17 cellular contexts compared by ENCODE assay signal in the genomic region with DNA sequence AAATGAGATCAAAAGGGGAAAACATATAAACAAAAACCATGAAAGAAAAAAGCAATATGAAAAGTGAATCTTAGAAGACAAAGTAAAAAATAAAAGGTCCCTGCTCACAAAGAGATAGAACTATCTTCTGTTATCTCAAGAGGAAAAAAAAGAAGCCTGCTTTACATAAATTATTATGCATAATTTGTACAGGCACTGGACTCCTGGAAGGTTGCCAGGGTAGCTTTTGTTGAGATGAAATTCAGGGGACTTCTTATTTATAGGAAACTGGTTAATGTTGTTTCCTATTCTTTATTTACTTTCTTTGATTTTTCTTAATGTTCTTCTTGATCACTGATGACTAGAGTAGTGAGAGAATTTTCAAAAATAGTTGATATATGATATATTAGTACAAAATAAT.
DNase-seq lines count a peak whose midpoint lies in the region; ATAC-seq lines count a peak whose summit lies in the region.
"Had no signal": no experiment of that assay in that cellular context is flagged by ENCODE, and none has a peak within 500 bp of the region (broad histone marks: within the 10 kb centered on the region; RNA-seq: fewer than 3 reads in every experiment).

No MANE protein-coding gene starts in this region.

- DNase-seq in activated naive CD4-positive, alpha-beta T cell treated with anti-CD3 and anti-CD28 coated beads, Interleukin-2, amount 10 ng/mL, durations not matched to agents 7 days and 5 days: no peak
- no peak for DNase-seq in activated naive CD4-positive, alpha-beta T cell treated with Interleukin-2 at 50 U/mL for 16 hours
- peak; percentile 73 for DNase-seq in NCI-H1105 treated with DMSO at 0.1 percent for 48 hours (lab: John Stamatoyannopoulos, UW)
- peak; percentile 88 for DNase-seq in NCI-H526 treated with DMSO at 0.1 percent for 48 hours (lab: John Stamatoyannopoulos, UW)
- DNase-seq in A172 (ENCODE audit: low spot score): no peak
- no peak for DNase-seq in HuH-7 (ENCODE audit: low spot score)
- no peak for DNase-seq in aorta
- DNase-seq: CD8-positive, alpha-beta memory T cell; DMS153; KG1; NCI-H1092; NCI-H2029; NK-92 treated with Interleukin-12 subunit alpha and Interleukin-12 subunit beta, amount 100 ng/mL, for 24 hours; RPMI8226; SIG-M5; T-helper 17 cell had no signal

- H3K27me3 Mint-ChIP-seq in activated naive CD4-positive, alpha-beta T cell treated with anti-CD3 and anti-CD28 coated beads, Interleukin-2, amount 10 ng/mL, durations not matched to agents 7 days and 5 days: peaks cover 4% of the 10 kb centered on the region
- H3K27me3 Mint-ChIP-seq: CD8-positive, alpha-beta memory T cell had no signal

- H3K27ac ChIP-seq in aorta (ENCODE audit: low read depth in 1 of 2, low read length in 2 of 2): no peak overlapping the region
- H3K27ac ChIP-seq: BLaER1 treated with 17β-estradiol and CSF1 and Interleukin-3, amounts not matched to agents 10 nM and 100 nM had no signal

- peak overlapping the region; percentile 21 for H3K27ac Mint-ChIP-seq in activated naive CD4-positive, alpha-beta T cell treated with anti-CD3 and anti-CD28 coated beads, Interleukin-2, amount 10 ng/mL, durations not matched to agents 7 days and 5 days
- H3K27ac Mint-ChIP-seq: CD8-positive, alpha-beta memory T cell; T-helper 17 cell had no signal

- no peaks in the 10 kb centered on the region for H3K9me3 ChIP-seq in aorta (ENCODE audit: control insufficient read depth, low read length)
- H3K9me3 ChIP-seq: BLaER1 treated with 17β-estradiol and CSF1 and Interleukin-3, amounts not matched to agents 10 nM and 100 nM had no signal

- H3K9me3 Mint-ChIP-seq in activated naive CD4-positive, alpha-beta T cell treated with anti-CD3 and anti-CD28 coated beads, Interleukin-2, amount 10 ng/mL, durations not matched to agents 7 days and 5 days: no peaks in the 10 kb centered on the region
- H3K9me3 Mint-ChIP-seq: CD8-positive, alpha-beta memory T cell had no signal

- ATAC-seq in aorta (ENCODE audit: low FRiP score): no peak
- ATAC-seq: T-helper 17 cell had no signal

- H3K36me3 Mint-ChIP-seq in activated naive CD4-positive, alpha-beta T cell treated with anti-CD3 and anti-CD28 coated beads, Interleukin-2, amount 10 ng/mL, durations not matched to agents 7 days and 5 days: no peaks in the 10 kb centered on the region
- H3K36me3 Mint-ChIP-seq: CD8-positive, alpha-beta memory T cell had no signal

- no peak overlapping the region for H3K4me3 ChIP-seq in aorta (ENCODE audit: low read length in 2 of 2)
- H3K4me3 ChIP-seq: BLaER1 treated with 17β-estradiol and CSF1 and Interleukin-3, amounts not matched to agents 10 nM and 100 nM had no signal

- CTCF ChIA-PET in activated naive CD4-positive, alpha-beta T cell treated with anti-CD3 and anti-CD28 coated beads, Interleukin-2, amount 10 ng/mL, durations not matched to agents 7 days and 5 days (lab: Charles Lee): no interaction called here

- H3K4me1 ChIP-seq in aorta (ENCODE audit: control insufficient read depth in 1 of 2, insufficient read depth in 2 of 2, low read length in 2 of 2): no peaks in the 10 kb centered on the region

- intact Hi-C loops in aorta (cut with DNase I): no loop called here

- H3K4me1 Mint-ChIP-seq in activated naive CD4-positive, alpha-beta T cell treated with anti-CD3 and anti-CD28 coated beads, Interleukin-2, amount 10 ng/mL, durations not matched to agents 7 days and 5 days: no peaks in the 10 kb centered on the region
- H3K4me1 Mint-ChIP-seq: CD8-positive, alpha-beta memory T cell had no signal

- no peak overlapping the region for H3K4me3 Mint-ChIP-seq in activated naive CD4-positive, alpha-beta T cell treated with anti-CD3 and anti-CD28 coated beads, Interleukin-2, amount 10 ng/mL, durations not matched to agents 7 days and 5 days
- H3K4me3 Mint-ChIP-seq: CD8-positive, alpha-beta memory T cell; T-helper 17 cell had no signal

- no peaks in the 10 kb centered on the region for H3K36me3 ChIP-seq in aorta (ENCODE audit: control insufficient read depth in 1 of 2, insufficient read depth in 2 of 2, low read length in 1 of 2)
- H3K36me3 ChIP-seq: BLaER1 treated with 17β-estradiol and CSF1 and Interleukin-3, amounts not matched to agents 10 nM and 100 nM had no signal

- no peaks in the 10 kb centered on the region for H3K27me3 ChIP-seq in aorta (ENCODE audit: control insufficient read depth in 1 of 2, insufficient read depth in 2 of 2, low read length in 1 of 2)
- H3K27me3 ChIP-seq: BLaER1 treated with 17β-estradiol and CSF1 and Interleukin-3, amounts not matched to agents 10 nM and 100 nM had no signal

Comparison
In these comparisons a context has a peak if more than half of its experiments do, and no peak if none do; other contexts are left out.
1. DNase-seq: peak in NCI-H1105 treated with DMSO at 0.1 percent for 48 hours (single experiment) and NCI-H526 treated with DMSO at 0.1 percent for 48 hours (single experiment); none in activated naive CD4-positive, alpha-beta T cell treated with anti-CD3 and anti-CD28 coated beads, Interleukin-2, amount 10 ng/mL, durations not matched to agents 7 days and 5 days (single experiment), activated naive CD4-positive, alpha-beta T cell treated with Interleukin-2 at 50 U/mL for 16 hours (single experiment), A172 (single experiment), HuH-7 (single experiment) and aorta (0 of 2).